ENCODE assay signal across 11 cellular contexts in the genomic region with DNA sequence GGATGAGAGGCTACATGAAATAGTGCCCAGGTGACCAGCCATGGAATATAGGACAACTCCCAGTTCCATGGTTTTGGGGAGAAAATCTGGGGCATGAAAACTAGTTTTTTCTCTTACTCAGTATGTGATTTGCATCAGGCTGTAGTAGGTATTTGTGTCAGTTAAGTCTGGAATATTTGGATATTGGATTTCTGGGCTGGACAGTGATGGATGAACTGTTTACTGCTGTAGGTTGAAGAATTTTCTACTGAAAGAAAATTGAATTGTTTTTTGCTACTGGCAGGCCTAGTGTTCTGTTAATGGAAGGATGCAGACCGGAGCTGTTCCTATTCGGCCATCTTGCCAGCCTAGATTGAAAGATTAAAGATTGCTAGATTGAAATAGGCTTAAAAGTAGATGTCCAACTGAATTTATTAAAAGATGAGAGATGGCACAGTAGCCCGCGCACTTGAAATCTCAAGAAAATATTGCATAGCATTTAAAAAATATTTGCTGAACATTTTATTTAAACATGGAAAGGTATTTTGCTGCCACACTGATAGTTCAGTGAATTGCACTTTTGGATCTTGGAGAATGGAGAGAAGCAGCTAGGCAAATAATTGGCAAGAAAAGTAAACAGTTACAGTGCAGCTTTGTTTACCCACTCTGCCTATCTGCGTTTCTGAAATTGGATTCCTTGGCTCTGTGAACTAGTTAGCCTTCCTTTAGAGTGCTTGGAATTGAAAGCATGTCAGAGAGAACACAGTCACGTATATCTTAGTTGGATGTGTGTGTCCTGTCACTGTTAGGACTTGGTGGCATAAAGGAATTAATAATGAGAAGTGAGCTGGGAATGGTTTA. TPM values are rescaled to one million over a fixed set of nuclear protein-coding genes. Genes with fewer than 3 reads are reported as not detected.
DNase-seq lines count a peak whose midpoint lies in the region; ATAC-seq and TF ChIP-seq lines count a peak whose summit lies in the region.
"Had no signal": no experiment of that assay in that cellular context is flagged by ENCODE, and none has a peak within 500 bp of the region (broad histone marks: within the 10 kb centered on the region; RNA-seq: fewer than 3 reads in every experiment).

No MANE protein-coding gene starts in this region.

- H3K27ac ChIP-seq in breast epithelium (no peak overlapping the region), upper lobe of right lung (peak overlapping the region; percentile 5)

- H3K4me3 ChIP-seq in breast epithelium: no peak overlapping the region
- no peak overlapping the region for H3K4me3 ChIP-seq in upper lobe of right lung

- in situ Hi-C loops in T47D (cut with HindIII; ENCODE audit: low pct_unique_long_range_greater_than_20kb, low sequenced_read_pairs): no loop called here

- H3K4me1 ChIP-seq in breast epithelium (no peaks in the 10 kb centered on the region), upper lobe of right lung (no peaks in the 10 kb centered on the region)

- H3K9me3 ChIP-seq in breast epithelium (no peaks in the 10 kb centered on the region), upper lobe of right lung (no peaks in the 10 kb centered on the region)

- intact Hi-C loops in breast epithelium (cut with DNase I; ENCODE audit: low total_unique reads) (no loop called here), upper lobe of right lung (cut with DNase I) (no loop called here)

- TF ChIP-seq CTCF in breast epithelium (IDR thresholded peaks at IDR 0.05): no peak
- TF ChIP-seq CTCF in upper lobe of right lung (IDR thresholded peaks at IDR 0.05): no peak

- H3K27me3 ChIP-seq in breast epithelium: no peaks in the 10 kb centered on the region
- no peaks in the 10 kb centered on the region for H3K27me3 ChIP-seq in upper lobe of right lung

- no peak for TF ChIP-seq POLR2A in breast epithelium (IDR thresholded peaks at IDR 0.05)

- H3K36me3 ChIP-seq in breast epithelium: no peaks in the 10 kb centered on the region
- H3K36me3 ChIP-seq in upper lobe of right lung: no peaks in the 10 kb centered on the region

- DNase-seq in T47D (ENCODE audit: low read depth in 1 of 2, low spot score in 1 of 2) (peak; percentile 33 to 86), breast epithelium (ENCODE audit: low spot score in 2 of 2) (no peak), kidney tubule cell (ENCODE audit: low spot score) (peak; percentile 7), upper lobe of right lung (no peak), putamen (ENCODE audit: low spot score) (no peak), LoVo (ENCODE audit: low spot score) (no peak)
- DNase-seq: activated CD4-positive, alpha-beta memory T cell treated with anti-CD3 and anti-CD28 coated beads, Interleukin-2, amount 10 ng/mL, durations not matched to agents 7 days and 5 days; central memory CD4-positive, alpha-beta T cell; stimulated activated CD4-positive, alpha-beta T cell treated with anti-CD3 and anti-CD28 coated beads, Interleukin-12 subunit alpha, Interleukin-12 subunit beta, amount 100 ng/mL, for 4 hours had no signal

- ATAC-seq in SK-N-SH treated with all-trans-retinoic acid at 6 μM for 48 hours (peak; percentile 78), upper lobe of right lung (peak; percentile 95), GM21723 (IDR thresholded peaks at IDR 0.05; ENCODE audit: unreplicated experiment) (no peak)

TF ChIP-seq in SK-N-SH treated with all-trans-retinoic acid at 6 μM for 48 hours, 23 proteins besides CTCF, POLR2A, EP300 and RAD21:
- TF ChIP-seq ZNF8 (CRISPR knock-in tag; IDR thresholded peaks at IDR 0.05) (no peak), ZFP3 (CRISPR knock-in tag; IDR thresholded peaks at IDR 0.05) (no peak), PPARA (CRISPR knock-in tag; IDR thresholded peaks at IDR 0.05; ENCODE audit: borderline replicate concordance) (no peak), ARNTL (CRISPR knock-in tag; IDR thresholded peaks at IDR 0.05; ENCODE audit: borderline replicate concordance, low read depth) (no peak), TCF4 (CRISPR knock-in tag; IDR thresholded peaks at IDR 0.05; ENCODE audit: borderline replicate concordance) (no peak), SNAI2 (CRISPR knock-in tag; IDR thresholded peaks at IDR 0.05) (no peak), ZNF70 (CRISPR knock-in tag; IDR thresholded peaks at IDR 0.05) (no peak), OSR1 (CRISPR knock-in tag; IDR thresholded peaks at IDR 0.05) (no peak), TOX (CRISPR knock-in tag; IDR thresholded peaks at IDR 0.05; ENCODE audit: borderline replicate concordance) (no peak), PATZ1 (CRISPR knock-in tag; IDR thresholded peaks at IDR 0.05; ENCODE audit: borderline replicate concordance) (no peak), BACH2 (CRISPR knock-in tag; IDR thresholded peaks at IDR 0.05; ENCODE audit: borderline replicate concordance) (no peak), ZNF565 (CRISPR knock-in tag; conservative IDR thresholded peaks at IDR 0.05; ENCODE audit: low read depth) (no peak), RARB (CRISPR knock-in tag; IDR thresholded peaks at IDR 0.05) (no peak), ISL1 (CRISPR knock-in tag; IDR thresholded peaks at IDR 0.05) (peak; percentile 56)
- TF ChIP-seq, protein P1, sequence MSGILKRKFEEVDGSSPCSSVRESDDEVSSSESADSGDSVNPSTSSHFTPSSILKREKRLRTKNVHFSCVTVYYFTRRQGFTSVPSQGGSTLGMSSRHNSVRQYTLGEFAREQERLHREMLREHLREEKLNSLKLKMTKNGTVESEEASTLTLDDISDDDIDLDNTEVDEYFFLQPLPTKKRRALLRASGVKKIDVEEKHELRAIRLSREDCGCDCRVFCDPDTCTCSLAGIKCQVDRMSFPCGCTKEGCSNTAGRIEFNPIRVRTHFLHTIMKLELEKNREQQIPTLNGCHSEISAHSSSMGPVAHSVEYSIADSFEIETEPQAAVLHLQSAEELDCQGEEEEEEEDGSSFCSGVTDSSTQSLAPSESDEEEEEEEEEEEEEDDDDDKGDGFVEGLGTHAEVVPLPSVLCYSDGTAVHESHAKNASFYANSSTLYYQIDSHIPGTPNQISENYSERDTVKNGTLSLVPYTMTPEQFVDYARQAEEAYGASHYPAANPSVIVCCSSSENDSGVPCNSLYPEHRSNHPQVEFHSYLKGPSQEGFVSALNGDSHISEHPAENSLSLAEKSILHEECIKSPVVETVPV (CRISPR knock-in tag; IDR thresholded peaks at IDR 0.05): 0 out of 2 replicates have a peak, but pooled peaks have one; percentile 19
TF ChIP-seq in SK-N-SH treated with all-trans-retinoic acid at 6 μM for 48 hours: peak in this region for 2.

RNA-seq across cellular contexts. Expression of gene EPB41L5, which starts 54.1 kb away (rescaled TPM):
- total RNA-seq in breast epithelium: 10 to 100 TPM; 24.8 to 57.8 (median 42.3) TPM
- 85.5 TPM for total RNA-seq in upper lobe of right lung

Comparison
In these comparisons a context has a peak if more than half of its experiments do, and no peak if none do; other contexts are left out.
1. DNase-seq: peak in T47D (2 of 2) and kidney tubule cell (single experiment); none in breast epithelium (0 of 2), upper lobe of right lung (single experiment), putamen (single experiment) and LoVo (single experiment).